8 cellular contexts compared by ENCODE assay signal in the genomic region with DNA sequence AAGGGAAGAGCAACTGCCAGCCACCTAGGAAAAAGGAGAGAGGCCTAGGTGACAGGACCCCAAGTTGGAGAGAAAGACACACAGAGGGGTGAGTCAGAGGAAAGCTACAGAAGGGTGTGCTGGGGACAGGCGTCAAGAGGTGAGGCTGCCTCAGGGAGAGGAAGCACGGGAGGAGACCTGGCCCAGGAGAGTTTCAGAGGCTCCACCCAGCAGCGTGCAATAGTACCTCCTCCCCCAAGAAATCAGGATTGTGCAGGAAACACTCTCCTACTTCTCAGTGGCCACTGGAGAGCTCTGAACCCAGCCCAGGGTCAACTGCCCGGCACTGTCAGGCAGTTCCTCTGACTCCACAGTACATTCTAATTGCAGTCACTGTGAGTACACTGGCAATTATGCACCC.
A peak's percentile ranks its signal among the peaks of the same experiment; 100 is the strongest.
DNase-seq lines count a peak whose midpoint lies in the region; ATAC-seq and TF ChIP-seq lines count a peak whose summit lies in the region.
"Not testable (repeated sequence)": the region's sequence is repeated elsewhere in the genome, so short reads cannot be mapped to it uniquely, and the experiment has no call there.

No MANE protein-coding gene starts in this region.

- not testable (repeated sequence) for H3K27me3 Mint-ChIP-seq in activated CD8-positive, alpha-beta memory T cell treated with anti-CD3 and anti-CD28 coated beads, Interleukin-2, amount 10 ng/mL, durations not matched to agents 7 days and 5 days; central memory CD8-positive, alpha-beta T cell

- not testable (repeated sequence) for H3K27me3 ChIP-seq in RWPE2 (ENCODE audit: insufficient read depth, poor library complexity, severe bottlenecking); neutrophil; upper lobe of right lung

- intact Hi-C loops in upper lobe of right lung (cut with DNase I): not testable (repeated sequence)

- H3K27ac Mint-ChIP-seq in activated CD8-positive, alpha-beta memory T cell treated with anti-CD3 and anti-CD28 coated beads, Interleukin-2, amount 10 ng/mL, durations not matched to agents 7 days and 5 days; central memory CD8-positive, alpha-beta T cell (ENCODE audit: low read depth): not testable (repeated sequence)

- H3K4me3 Mint-ChIP-seq in activated CD8-positive, alpha-beta memory T cell treated with anti-CD3 and anti-CD28 coated beads, Interleukin-2, amount 10 ng/mL, durations not matched to agents 7 days and 5 days; central memory CD8-positive, alpha-beta T cell: not testable (repeated sequence)

- peak; percentile 79 for ATAC-seq in RWPE2 (ENCODE audit: low read depth)
- ATAC-seq in activated CD8-positive, alpha-beta memory T cell treated with anti-CD3 and anti-CD28 coated beads, Interleukin-2, amount 10 ng/mL, durations not matched to agents 7 days and 5 days: peak; percentile 55
- ATAC-seq in central memory CD8-positive, alpha-beta T cell (replicated peaks; ENCODE audit: extremely low read depth, poor library complexity, severe bottlenecking): peak; percentile 47
- peak; percentile 91 for ATAC-seq in upper lobe of right lung

- not testable (repeated sequence) for H3K4me3 ChIP-seq in RWPE2 (ENCODE audit: severe bottlenecking); neutrophil (ENCODE audit: low read depth in 1 of 2, low read length in 1 of 2); upper lobe of right lung

- DNase-seq in EH (ENCODE audit: low read depth) (peak; percentile 35), M059J (ENCODE audit: low read depth) (peak; percentile 69), kidney tubule cell (ENCODE audit: low spot score) (peak; percentile 65), upper lobe of right lung (peak; percentile 65)
- not testable (repeated sequence) for DNase-seq in RWPE2 (ENCODE audit: low spot score); activated CD8-positive, alpha-beta memory T cell treated with anti-CD3 and anti-CD28 coated beads, Interleukin-2, amount 10 ng/mL, durations not matched to agents 7 days and 5 days; central memory CD8-positive, alpha-beta T cell (ENCODE audit: low spot score in 2 of 2)

- not testable (repeated sequence) for H3K4me1 ChIP-seq in RWPE2 (ENCODE audit: insufficient read depth, poor library complexity, severe bottlenecking); upper lobe of right lung
- peaks cover 17 to 31% of the 10 kb centered on the region in 2 experiments for H3K4me1 ChIP-seq in neutrophil (ENCODE audit: control insufficient read depth in 1 of 2, insufficient read depth in 1 of 2, low read depth in 1 of 2, low read length in 1 of 2)

- not testable (repeated sequence) for H3K36me3 ChIP-seq in RWPE2 (ENCODE audit: low read depth); neutrophil; upper lobe of right lung

- H3K27ac ChIP-seq in RWPE2 (ENCODE audit: poor library complexity, severe bottlenecking); upper lobe of right lung: not testable (repeated sequence)
- H3K27ac ChIP-seq in neutrophil: peak overlapping the region; percentile 58

- H3K9me3 ChIP-seq in RWPE2 (ENCODE audit: severe bottlenecking); neutrophil; upper lobe of right lung: not testable (repeated sequence)

- CTCF ChIA-PET in activated CD8-positive, alpha-beta memory T cell treated with anti-CD3 and anti-CD28 coated beads, Interleukin-2, amount 10 ng/mL, durations not matched to agents 7 days and 5 days (lab: Charles Lee): not testable (repeated sequence)

- H3K4me1 Mint-ChIP-seq in activated CD8-positive, alpha-beta memory T cell treated with anti-CD3 and anti-CD28 coated beads, Interleukin-2, amount 10 ng/mL, durations not matched to agents 7 days and 5 days: peaks cover 15% of the 10 kb centered on the region
- H3K4me1 Mint-ChIP-seq in central memory CD8-positive, alpha-beta T cell: not testable (repeated sequence)

- H3K9me3 Mint-ChIP-seq in activated CD8-positive, alpha-beta memory T cell treated with anti-CD3 and anti-CD28 coated beads, Interleukin-2, amount 10 ng/mL, durations not matched to agents 7 days and 5 days (ENCODE audit: low read depth); central memory CD8-positive, alpha-beta T cell: not testable (repeated sequence)

- H3K36me3 Mint-ChIP-seq in activated CD8-positive, alpha-beta memory T cell treated with anti-CD3 and anti-CD28 coated beads, Interleukin-2, amount 10 ng/mL, durations not matched to agents 7 days and 5 days; central memory CD8-positive, alpha-beta T cell (ENCODE audit: insufficient read depth): not testable (repeated sequence)

- not testable (repeated sequence) for TF ChIP-seq CTCF in RWPE2 (IDR thresholded peaks at IDR 0.05; ENCODE audit: poor library complexity, severe bottlenecking); neutrophil (IDR thresholded peaks at IDR 0.05); upper lobe of right lung (IDR thresholded peaks at IDR 0.05)
